In the genomic region with DNA sequence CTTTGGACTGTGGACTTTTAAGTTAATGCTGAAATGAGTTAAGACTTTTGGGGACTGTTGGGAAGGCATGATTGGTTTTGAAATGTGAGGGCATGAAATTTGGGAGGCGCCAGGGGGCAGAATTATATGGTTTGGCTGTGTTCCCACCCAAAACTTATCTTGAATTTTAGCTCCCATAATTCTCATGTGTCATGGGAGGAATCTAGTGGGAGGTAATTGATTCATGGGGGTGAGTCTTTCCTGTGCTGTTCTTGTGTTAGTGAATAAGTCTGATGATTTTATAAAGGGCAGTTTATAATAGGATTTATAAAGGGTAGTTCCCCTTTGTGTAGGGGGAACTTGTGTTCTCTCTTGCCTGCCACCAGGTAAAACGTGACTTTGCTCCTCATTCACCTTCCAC, we compare ENCODE assay signal across 30 cellular contexts.
"Had no signal": no experiment of that assay in that cellular context is flagged by ENCODE, and none has a peak within 500 bp of the region (broad histone marks: within the 10 kb centered on the region; RNA-seq: fewer than 3 reads in every experiment).

No MANE protein-coding gene starts in this region.

- H3K9me3 ChIP-seq: ascending aorta, breast epithelium, colonic mucosa, esophagus squamous epithelium had no signal

- H3K27me3 Mint-ChIP-seq: activated CD4-positive, alpha-beta memory T cell treated with anti-CD3 and anti-CD28 coated beads for 36 hours; activated CD4-positive, alpha-beta T cell treated with anti-CD3 and anti-CD28 coated beads for 36 hours; activated CD4-positive, alpha-beta T cell treated with anti-CD3 and anti-CD28 coated beads, Interleukin-2, amount 10 ng/mL, durations not matched to agents 24 days and 14 days; activated CD8-positive, alpha-beta memory T cell treated with anti-CD3 and anti-CD28 coated beads, Interleukin-2, amount 10 ng/mL, durations not matched to agents 7 days and 5 days; activated naive CD4-positive, alpha-beta T cell treated with anti-CD3 and anti-CD28 coated beads, Interleukin-2, amount 50 U/mL, for 24 hours; activated naive CD8-positive, alpha-beta T cell treated with anti-CD3 and anti-CD28 coated beads for 36 hours; activated naive CD8-positive, alpha-beta T cell treated with anti-CD3 and anti-CD28 coated beads, Interleukin-2, amount 50 U/mL, for 24 hours had no signal

- H3K4me1 ChIP-seq: ascending aorta, breast epithelium, colonic mucosa, esophagus squamous epithelium had no signal

- H3K4me3 Mint-ChIP-seq: activated CD4-positive, alpha-beta memory T cell treated with anti-CD3 and anti-CD28 coated beads for 36 hours; activated CD4-positive, alpha-beta T cell treated with anti-CD3 and anti-CD28 coated beads for 36 hours; activated CD4-positive, alpha-beta T cell treated with anti-CD3 and anti-CD28 coated beads, Interleukin-2, amount 10 ng/mL, durations not matched to agents 24 days and 14 days; activated CD8-positive, alpha-beta memory T cell treated with anti-CD3 and anti-CD28 coated beads, Interleukin-2, amount 10 ng/mL, durations not matched to agents 7 days and 5 days; activated CD8-positive, alpha-beta T cell treated with anti-CD3 and anti-CD28 coated beads, Interleukin-2, amount 10 ng/mL, durations not matched to agents 7 days and 5 days; activated naive CD4-positive, alpha-beta T cell treated with anti-CD3 and anti-CD28 coated beads for 36 hours; activated naive CD4-positive, alpha-beta T cell treated with anti-CD3 and anti-CD28 coated beads, Interleukin-2, amount 50 U/mL, for 24 hours; activated naive CD8-positive, alpha-beta T cell treated with anti-CD3 and anti-CD28 coated beads for 36 hours; activated naive CD8-positive, alpha-beta T cell treated with anti-CD3 and anti-CD28 coated beads, Interleukin-2, amount 50 U/mL, for 24 hours; activated T-helper 1 cell treated with anti-CD3 and anti-CD28 coated beads, Interleukin-12 subunit alpha, Interleukin-12 subunit beta, Interleukin-2, Interleukin-4 antibody, amounts not matched to agents 30 ng/mL and 10 ng/mL and 1 ng/mL, durations not matched to agents 14 hours and 24 hours and 36 hours; brain had no signal

- H3K27ac Mint-ChIP-seq: activated CD4-positive, alpha-beta memory T cell treated with anti-CD3 and anti-CD28 coated beads for 36 hours; activated CD4-positive, alpha-beta T cell treated with anti-CD3 and anti-CD28 coated beads for 36 hours; activated CD4-positive, alpha-beta T cell treated with anti-CD3 and anti-CD28 coated beads, Interleukin-2, amount 10 ng/mL, durations not matched to agents 24 days and 14 days; activated CD8-positive, alpha-beta memory T cell treated with anti-CD3 and anti-CD28 coated beads, Interleukin-2, amount 10 ng/mL, durations not matched to agents 7 days and 5 days; activated CD8-positive, alpha-beta T cell treated with anti-CD3 and anti-CD28 coated beads, Interleukin-2, amount 10 ng/mL, durations not matched to agents 7 days and 5 days; activated naive CD4-positive, alpha-beta T cell treated with anti-CD3 and anti-CD28 coated beads for 36 hours; activated naive CD4-positive, alpha-beta T cell treated with anti-CD3 and anti-CD28 coated beads, Interleukin-2, amount 50 U/mL, for 24 hours; activated naive CD8-positive, alpha-beta T cell treated with anti-CD3 and anti-CD28 coated beads for 36 hours; activated naive CD8-positive, alpha-beta T cell treated with anti-CD3 and anti-CD28 coated beads, Interleukin-2, amount 50 U/mL, for 24 hours; activated T-helper 1 cell treated with anti-CD3 and anti-CD28 coated beads, Interleukin-12 subunit alpha, Interleukin-12 subunit beta, Interleukin-2, Interleukin-4 antibody, amounts not matched to agents 30 ng/mL and 10 ng/mL and 1 ng/mL, durations not matched to agents 14 hours and 24 hours and 36 hours; activated T-helper 2 cell treated with anti-CD3 and anti-CD28 coated beads, Interferon-gamma antibody, Interleukin-2, Interleukin-4, amounts not matched to agents 10 μg/mL and 5 μg/mL and 100 μg/mL, durations not matched to agents 14 hours and 24 hours and 36 hours; brain had no signal

- H3K36me3 Mint-ChIP-seq: activated CD4-positive, alpha-beta memory T cell treated with anti-CD3 and anti-CD28 coated beads for 36 hours; activated CD8-positive, alpha-beta memory T cell treated with anti-CD3 and anti-CD28 coated beads, Interleukin-2, amount 10 ng/mL, durations not matched to agents 7 days and 5 days; activated naive CD4-positive, alpha-beta T cell treated with anti-CD3 and anti-CD28 coated beads, Interleukin-2, amount 50 U/mL, for 24 hours; activated naive CD8-positive, alpha-beta T cell treated with anti-CD3 and anti-CD28 coated beads for 36 hours; brain had no signal

- DNase-seq: activated CD4-positive, alpha-beta memory T cell treated with anti-CD3 and anti-CD28 coated beads for 36 hours; activated CD4-positive, alpha-beta T cell treated with anti-CD3 and anti-CD28 coated beads for 36 hours; activated CD4-positive, alpha-beta T cell treated with anti-CD3 and anti-CD28 coated beads, Interleukin-2, amount 10 ng/mL, durations not matched to agents 24 days and 14 days; activated CD4-positive, CD25-positive, alpha-beta regulatory T cell; activated CD4-positive, CD25-positive, alpha-beta regulatory T cell treated with anti-CD3 and anti-CD28 coated beads, Interleukin-2, amount 50 U/mL, for 72 hours; activated CD8-positive, alpha-beta memory T cell treated with anti-CD3 and anti-CD28 coated beads, Interleukin-2, amount 10 ng/mL, durations not matched to agents 7 days and 5 days; activated CD8-positive, alpha-beta memory T cell treated with anti-CD3 and anti-CD28 coated beads, Interleukin-2, amount 50 U/mL, for 4 hours; activated CD8-positive, alpha-beta T cell treated with anti-CD3 and anti-CD28 coated beads, Interleukin-2, amount 10 ng/mL, durations not matched to agents 7 days and 5 days; activated effector memory CD4-positive, alpha-beta T cell treated with anti-CD3 and anti-CD28 coated beads, Interleukin-2, amount 50 U/mL, for 16 hours; activated naive CD4-positive, alpha-beta T cell treated with anti-CD3 and anti-CD28 coated beads for 36 hours; activated naive CD8-positive, alpha-beta T cell treated with anti-CD3 and anti-CD28 coated beads for 36 hours; activated naive CD8-positive, alpha-beta T cell treated with anti-CD3 and anti-CD28 coated beads, Interleukin-2, amount 50 U/mL, for 24 hours; activated T-cell treated with anti-CD3 and anti-CD28 coated beads, Interleukin-2, amount 50 U/mL, for 1 hour; activated T-cell treated with anti-CD3 and anti-CD28 coated beads, Interleukin-2, amount 50 U/mL, for 48 hours; central memory CD4-positive, alpha-beta T cell; cerebellar nuclear complex; colonic mucosa; effector CD8-positive, alpha-beta T cell; esophagus squamous epithelium; head of caudate nucleus; T-helper 2 cell had no signal

- H3K27me3 ChIP-seq: adrenal gland, ascending aorta, breast epithelium, cardiac muscle cell, colonic mucosa, esophagus squamous epithelium had no signal

- H3K4me3 ChIP-seq: adrenal gland, ascending aorta, breast epithelium, cardiac muscle cell, colonic mucosa, esophagus squamous epithelium had no signal

- H3K36me3 ChIP-seq: adrenal gland, ascending aorta, breast epithelium, cardiac muscle cell, colonic mucosa, esophagus squamous epithelium had no signal

- H3K27ac ChIP-seq: adrenal gland, ascending aorta, breast epithelium, cardiac muscle cell, colonic mucosa, epithelial cell of prostate, esophagus squamous epithelium had no signal

- ATAC-seq: activated CD4-positive, alpha-beta T cell treated with anti-CD3 and anti-CD28 coated beads for 36 hours; activated CD8-positive, alpha-beta memory T cell treated with anti-CD3 and anti-CD28 coated beads, Interleukin-2, amount 10 ng/mL, durations not matched to agents 7 days and 5 days; activated CD8-positive, alpha-beta T cell treated with anti-CD3 and anti-CD28 coated beads, Interleukin-2, amount 10 ng/mL, durations not matched to agents 7 days and 5 days; activated naive CD8-positive, alpha-beta T cell treated with anti-CD3 and anti-CD28 coated beads, Interleukin-2, amount 50 U/mL, for 24 hours had no signal

- H3K9me3 Mint-ChIP-seq: brain had no signal

- H3K4me1 Mint-ChIP-seq: activated CD4-positive, alpha-beta T cell treated with anti-CD3 and anti-CD28 coated beads for 36 hours; activated CD4-positive, alpha-beta T cell treated with anti-CD3 and anti-CD28 coated beads, Interleukin-2, amount 10 ng/mL, durations not matched to agents 24 days and 14 days; activated CD8-positive, alpha-beta memory T cell treated with anti-CD3 and anti-CD28 coated beads, Interleukin-2, amount 10 ng/mL, durations not matched to agents 7 days and 5 days; activated naive CD4-positive, alpha-beta T cell treated with anti-CD3 and anti-CD28 coated beads, Interleukin-2, amount 50 U/mL, for 24 hours; activated naive CD8-positive, alpha-beta T cell treated with anti-CD3 and anti-CD28 coated beads for 36 hours; activated naive CD8-positive, alpha-beta T cell treated with anti-CD3 and anti-CD28 coated beads, Interleukin-2, amount 50 U/mL, for 24 hours; brain had no signal
